In genomic region chr13:26324867-26325266, GRCh38 we compare ENCODE assay signal across 20 cellular contexts.
A peak's percentile ranks its signal among the peaks of the same experiment; 100 is the strongest.
DNase-seq lines count a peak whose midpoint lies in the region; ATAC-seq, FAIRE-seq and TF ChIP-seq lines count a peak whose summit lies in the region.
"Had no signal": no experiment of that assay in that cellular context is flagged by ENCODE, and none has a peak within 500 bp of the region (broad histone marks: within the 10 kb centered on the region; RNA-seq: fewer than 3 reads in every experiment).

No MANE protein-coding gene starts in this region.

- no peak for TF ChIP-seq CTCF in endothelial cell of umbilical vein (IDR thresholded peaks at IDR 0.05; ENCODE audit: extremely low read depth in 1 of 2, insufficient read depth in 1 of 2, low read depth in 1 of 2, low read length in 2 of 2)
- no peak for TF ChIP-seq CTCF in osteocyte (IDR thresholded peaks at IDR 0.05)
- TF ChIP-seq CTCF in transverse colon (IDR thresholded peaks at IDR 0.05), result no peak
- no peak for TF ChIP-seq CTCF in GM20000 (IDR thresholded peaks at IDR 0.05; ENCODE audit: extremely low read depth, missing control alignments)

- H3K27me3 ChIP-seq in endothelial cell of umbilical vein (ENCODE audit: control insufficient read depth in 2 of 2, insufficient read depth in 2 of 2, low read length in 2 of 2), result no peaks in the 10 kb centered on the region
- no peaks in the 10 kb centered on the region for H3K27me3 ChIP-seq in transverse colon
- no peaks in the 10 kb centered on the region for H3K27me3 ChIP-seq in CD8-positive, alpha-beta memory T cell (ENCODE audit: insufficient read depth, low read length, poor library complexity, severe bottlenecking)

- no peaks in the 10 kb centered on the region for H3K4me1 ChIP-seq in endothelial cell of umbilical vein (ENCODE audit: control insufficient read depth, extremely low read depth, insufficient read depth, low read length)
- peaks cover 0 to 35% (median 6%) of the 10 kb centered on the region in 4 donors for H3K4me1 ChIP-seq in transverse colon
- no peaks in the 10 kb centered on the region for H3K4me1 ChIP-seq in CD8-positive, alpha-beta memory T cell (ENCODE audit: insufficient read depth, low read length)

- peak overlapping the region; percentile 20 for H3K27ac Mint-ChIP-seq in activated naive CD4-positive, alpha-beta T cell treated with anti-CD3 and anti-CD28 coated beads, Interleukin-2, amount 50 U/mL, for 24 hours
- no peak overlapping the region for H3K27ac Mint-ChIP-seq in activated naive CD4-positive, alpha-beta T cell treated with anti-CD3 and anti-CD28 coated beads, Interleukin-2, amount 50 U/mL, for 72 hours
- H3K27ac Mint-ChIP-seq in osteocyte (ENCODE audit: unreplicated experiment), result peak overlapping the region; percentile 12
- no peak overlapping the region for H3K27ac Mint-ChIP-seq in CD8-positive, alpha-beta memory T cell

- H4K20me1 ChIP-seq in endothelial cell of umbilical vein (replicated peaks; ENCODE audit: control insufficient read depth, extremely low read depth, insufficient read depth, low read length), result peaks cover 10% of the 10 kb centered on the region

- TF ChIP-seq POLR2A in endothelial cell of umbilical vein (IDR thresholded peaks at IDR 0.05; ENCODE audit: low read depth, low read length) (no peak), transverse colon (IDR thresholded peaks at IDR 0.05) (no peak)

- H3K27ac ChIP-seq in endothelial cell of umbilical vein (ENCODE audit: insufficient read depth, low read depth, low read length) (no peak overlapping the region), transverse colon (peak overlapping the region in 3 of 4 donors; percentile 26 to 44 (median 43))
- no peak overlapping the region for H3K27ac ChIP-seq in CD8-positive, alpha-beta memory T cell (ENCODE audit: low read depth, low read length)
- H3K27ac ChIP-seq: 22Rv1, C4-2B had no signal

- no peaks in the 10 kb centered on the region for H3K9me3 Mint-ChIP-seq in activated naive CD4-positive, alpha-beta T cell treated with anti-CD3 and anti-CD28 coated beads, Interleukin-2, amount 50 U/mL, for 24 hours
- H3K9me3 Mint-ChIP-seq in activated naive CD4-positive, alpha-beta T cell treated with anti-CD3 and anti-CD28 coated beads, Interleukin-2, amount 50 U/mL, for 72 hours, result peaks cover 3% of the 10 kb centered on the region in 2 donors
- H3K9me3 Mint-ChIP-seq in osteocyte (ENCODE audit: unreplicated experiment), result peaks cover 5% of the 10 kb centered on the region
- H3K9me3 Mint-ChIP-seq in CD8-positive, alpha-beta memory T cell, result peaks cover 0 to 4% (median 0%) of the 10 kb centered on the region in 5 donors
- H3K9me3 Mint-ChIP-seq: H9 had no signal

- H3K9me3 ChIP-seq in endothelial cell of umbilical vein (replicated peaks; ENCODE audit: control insufficient read depth, insufficient read depth, low read length), result no peaks in the 10 kb centered on the region
- no peaks in the 10 kb centered on the region for H3K9me3 ChIP-seq in transverse colon
- no peaks in the 10 kb centered on the region for H3K9me3 ChIP-seq in CD8-positive, alpha-beta memory T cell (ENCODE audit: low read length)

- intact Hi-C loops in endothelial cell of umbilical vein (cut with micrococcal nuclease) (no loop called here), transverse colon (cut with DNase I; ENCODE audit: low total_unique reads) (no loop called here)

- H3K9ac ChIP-seq in endothelial cell of umbilical vein (replicated peaks; ENCODE audit: extremely low read depth, insufficient read depth, low read length), result no peak overlapping the region

- peaks cover 2% of the 10 kb centered on the region for H3K36me3 Mint-ChIP-seq in activated naive CD4-positive, alpha-beta T cell treated with anti-CD3 and anti-CD28 coated beads, Interleukin-2, amount 50 U/mL, for 24 hours
- H3K36me3 Mint-ChIP-seq in activated naive CD4-positive, alpha-beta T cell treated with anti-CD3 and anti-CD28 coated beads, Interleukin-2, amount 50 U/mL, for 72 hours, result no peaks in the 10 kb centered on the region
- no peaks in the 10 kb centered on the region for H3K36me3 Mint-ChIP-seq in osteocyte (ENCODE audit: unreplicated experiment)
- peaks cover 2 to 5% (median 2%) of the 10 kb centered on the region in 3 donors for H3K36me3 Mint-ChIP-seq in CD8-positive, alpha-beta memory T cell

- POLR2A ChIA-PET in endothelial cell of umbilical vein (lab: Charles Lee), result no interaction called here
- POLR2A ChIA-PET in CD8-positive, alpha-beta memory T cell (lab: Charles Lee), result no interaction called here

- BruUV-seq in endothelial cell of umbilical vein (replicated peaks; lab: Mats Ljungman, UMichigan), result no TSS peak

- H2AFZ ChIP-seq in endothelial cell of umbilical vein (ENCODE audit: low read depth, low read length), result no peak overlapping the region

- H3K9me1 ChIP-seq in endothelial cell of umbilical vein (replicated peaks; ENCODE audit: control insufficient read depth, extremely low read depth, insufficient read depth, low read length), result no peaks in the 10 kb centered on the region

- H3K36me3 ChIP-seq in endothelial cell of umbilical vein (ENCODE audit: control insufficient read depth in 2 of 2, extremely low read depth in 1 of 2, insufficient read depth in 2 of 2, low read length in 2 of 2) (no peaks in the 10 kb centered on the region), transverse colon (no peaks in the 10 kb centered on the region)
- H3K36me3 ChIP-seq in CD8-positive, alpha-beta memory T cell (ENCODE audit: insufficient read depth, low read length), result no peaks in the 10 kb centered on the region

- no peak overlapping the region for H3K4me2 ChIP-seq in endothelial cell of umbilical vein (ENCODE audit: insufficient read depth, low read length)

- no peak for TF ChIP-seq EP300 in transverse colon (IDR thresholded peaks at IDR 0.05; ENCODE audit: low read depth)

- no peak overlapping the region for H3K4me3 Mint-ChIP-seq in activated naive CD4-positive, alpha-beta T cell treated with anti-CD3 and anti-CD28 coated beads, Interleukin-2, amount 50 U/mL, for 24 hours
- no peak overlapping the region for H3K4me3 Mint-ChIP-seq in osteocyte (ENCODE audit: unreplicated experiment)
- no peak overlapping the region for H3K4me3 Mint-ChIP-seq in CD8-positive, alpha-beta memory T cell
- H3K4me3 Mint-ChIP-seq: H9 had no signal

- no peak for DNase-seq in activated naive CD4-positive, alpha-beta T cell treated with anti-CD3 and anti-CD28 coated beads, Interleukin-2, amount 50 U/mL, for 72 hours (ENCODE audit: low spot score in 2 of 2)
- peak; percentile 21 for DNase-seq in endothelial cell of umbilical vein (ENCODE audit: low read depth, low spot score)
- DNase-seq in osteocyte (ENCODE audit: extremely low spot score, unreplicated experiment), result no peak
- no peak for DNase-seq in transverse colon
- DNase-seq in GM20000 (ENCODE audit: low spot score), result no peak
- DNase-seq in NCI-H1436 (lab: John Stamatoyannopoulos, UW), result no peak
- DNase-seq in CD8-positive, alpha-beta memory T cell, result no peak
- DNase-seq: AML-193; DMS79 treated with DMSO at 0.1 percent for 48 hours; H9; NCI-H1105; NCI-H1694 treated with DMSO at 0.1 percent for 48 hours; NK-92 treated with Interleukin-12 subunit alpha and Interleukin-12 subunit beta, amount 100 ng/mL, for 24 hours had no signal

- peaks cover 74% of the 10 kb centered on the region for H3K4me1 Mint-ChIP-seq in activated naive CD4-positive, alpha-beta T cell treated with anti-CD3 and anti-CD28 coated beads, Interleukin-2, amount 50 U/mL, for 24 hours
- H3K4me1 Mint-ChIP-seq in osteocyte (ENCODE audit: unreplicated experiment), result peaks cover 28% of the 10 kb centered on the region
- H3K4me1 Mint-ChIP-seq in CD8-positive, alpha-beta memory T cell, result peaks cover 62 to 82% (median 76%) of the 10 kb centered on the region in 3 donors

- no peak for ATAC-seq in activated naive CD4-positive, alpha-beta T cell treated with anti-CD3 and anti-CD28 coated beads, Interleukin-2, amount 50 U/mL, for 72 hours
- ATAC-seq: Right ventricle myocardium inferior had no signal

- in situ Hi-C loops in transverse colon (cut with MboI; ENCODE audit: low pct_ligation_motif_present in 1 of 4, low pct_unique_long_range_greater_than_20kb in 1 of 4, low sequenced_read_pairs in 3 of 4), result no loop called here

- H3K4me3 ChIP-seq in endothelial cell of umbilical vein (replicated peaks in 1 of 3; ENCODE audit: insufficient read depth in 1 of 3, low read depth in 1 of 3, low read length in 3 of 3) (no peak overlapping the region), transverse colon (no peak overlapping the region)
- no peak overlapping the region for H3K4me3 ChIP-seq in CD8-positive, alpha-beta memory T cell (ENCODE audit: low read length)

- FAIRE-seq in endothelial cell of umbilical vein (lab: Jason Lieb, UNC), result no peak
- FAIRE-seq: HTR-8/SVneo, RCC 7860 had no signal

- dilution Hi-C loops in endothelial cell of umbilical vein (cut with MboI; ENCODE audit: extremely low pct_ligation_motif_present, low sequenced_read_pairs), result no loop called here

- H3K79me2 ChIP-seq in endothelial cell of umbilical vein (ENCODE audit: control insufficient read depth, insufficient read depth, low read length), result peaks cover 6% of the 10 kb centered on the region

- CTCF ChIA-PET in endothelial cell of umbilical vein (lab: Charles Lee), result interaction anchor here (0.7 kb wide), 1 partner anchor 374 kb away, joined by 3 read pairs; no protein-coding TSS in a partner anchor
- CTCF ChIA-PET in CD8-positive, alpha-beta memory T cell (lab: Charles Lee), result no interaction called here

- H3K27me3 Mint-ChIP-seq in activated naive CD4-positive, alpha-beta T cell treated with anti-CD3 and anti-CD28 coated beads, Interleukin-2, amount 50 U/mL, for 24 hours, result no peaks in the 10 kb centered on the region
- no peaks in the 10 kb centered on the region for H3K27me3 Mint-ChIP-seq in osteocyte (ENCODE audit: unreplicated experiment)
- no peaks in the 10 kb centered on the region for H3K27me3 Mint-ChIP-seq in CD8-positive, alpha-beta memory T cell
- H3K27me3 Mint-ChIP-seq: IgD-negative memory B cell had no signal

TF ChIP-seq in endothelial cell of umbilical vein, 7 proteins besides CTCF, POLR2A, EP300 and RAD21:
- TF ChIP-seq MAX (IDR thresholded peaks at IDR 0.05; ENCODE audit: insufficient read depth, insufficient read length), result no peak
- no peak for TF ChIP-seq POLR2AphosphoS5 (IDR thresholded peaks at IDR 0.05; ENCODE audit: insufficient read depth, low read depth, low read length)
- TF ChIP-seq FOS (IDR thresholded peaks at IDR 0.05; ENCODE audit: borderline replicate concordance, insufficient read depth, low read length), result no peak
- no peak for TF ChIP-seq JUN (IDR thresholded peaks at IDR 0.05; ENCODE audit: borderline replicate concordance, insufficient read depth, insufficient read length, low read depth)
- TF ChIP-seq MYC (IDR thresholded peaks at IDR 0.05; ENCODE audit: low read depth, low read length), result no peak
- TF ChIP-seq GATA2 (IDR thresholded peaks at IDR 0.05; ENCODE audit: insufficient read depth, insufficient read length, low read depth, low read length), result no peak
- TF ChIP-seq EZH2 (IDR thresholded peaks at IDR 0.05; ENCODE audit: borderline replicate concordance, low read depth, low read length, severe bottlenecking), result no peak

Comparison
In these comparisons a context has a peak if more than half of its experiments do, and no peak if none do; other contexts are left out.
1. H3K27ac Mint-ChIP-seq: peak in activated naive CD4-positive, alpha-beta T cell treated with anti-CD3 and anti-CD28 coated beads, Interleukin-2, amount 50 U/mL, for 24 hours (single experiment) and osteocyte (single experiment); none in activated naive CD4-positive, alpha-beta T cell treated with anti-CD3 and anti-CD28 coated beads, Interleukin-2, amount 50 U/mL, for 72 hours (0 of 2) and CD8-positive, alpha-beta memory T cell (0 of 8).
2. H3K27ac ChIP-seq: peak in transverse colon (3 of 4); none in endothelial cell of umbilical vein (single experiment) and CD8-positive, alpha-beta memory T cell (single experiment).